8 cellular contexts compared by ENCODE assay signal in genomic region chr18:34866739-34867138, GRCh38.
A peak's percentile ranks its signal among the peaks of the same experiment; 100 is the strongest.
DNase-seq lines count a peak whose midpoint lies in the region; ATAC-seq, FAIRE-seq and TF ChIP-seq lines count a peak whose summit lies in the region.

No MANE protein-coding gene starts in this region.

- no peaks in the 10 kb centered on the region for H3K79me1 ChIP-seq in mesendoderm (ENCODE audit: low read length)

- H4K5ac ChIP-seq in mesendoderm (ENCODE audit: low read length) = no peak overlapping the region

- no peaks in the 10 kb centered on the region for H3K4me1 ChIP-seq in mesendoderm (ENCODE audit: control insufficient read depth, low read depth, low read length)

- H4K8ac ChIP-seq in mesendoderm (ENCODE audit: low read depth, low read length) = no peak overlapping the region

- H3K18ac ChIP-seq in mesendoderm (ENCODE audit: low read length) = no peak overlapping the region

- H3K27me3 ChIP-seq in mesendoderm (ENCODE audit: insufficient read depth, low read length, poor library complexity) = no peaks in the 10 kb centered on the region

- H3K27ac ChIP-seq in mesendoderm (ENCODE audit: low read depth, low read length) = no peak overlapping the region

- DNase-seq in D341Med (ENCODE audit: low spot score) = peak; percentile 55
- no peak for DNase-seq in HFF-Myc (ENCODE audit: extremely low read depth, low read depth)
- peak; percentile 33 for DNase-seq in astrocyte of the spinal cord (ENCODE audit: low read depth, low spot score)
- peak; percentile 28 for DNase-seq in mesendoderm
- DNase-seq in GM12891 (ENCODE audit: insufficient read length, low spot score) = no peak
- no peak for DNase-seq in hypothalamus (lab: John Stamatoyannopoulos, UW)

- TF ChIP-seq POLR2A in GM12891 (IDR thresholded peaks at IDR 0.05; ENCODE audit: low read depth, low read length) = no peak

- no peak overlapping the region for H3K23ac ChIP-seq in mesendoderm (ENCODE audit: low read length)

- H2BK5ac ChIP-seq in mesendoderm (ENCODE audit: low read length) = no peak overlapping the region

- H3K4me2 ChIP-seq in mesendoderm (ENCODE audit: low read length) = no peak overlapping the region

- no peak overlapping the region for H3K9ac ChIP-seq in mesendoderm (ENCODE audit: low read length)

- H3K36me3 ChIP-seq in mesendoderm (ENCODE audit: control insufficient read depth, insufficient read depth, low read length) = no peaks in the 10 kb centered on the region

- no peak overlapping the region for H3K56ac ChIP-seq in mesendoderm (ENCODE audit: low read length)

- TF ChIP-seq CTCF in HFF-Myc (IDR thresholded peaks at IDR 0.05; ENCODE audit: low read depth, low read length, missing control alignments) = peak; percentile 64
- TF ChIP-seq CTCF in astrocyte of the spinal cord (IDR thresholded peaks at IDR 0.05; ENCODE audit: low read depth, low read length) = peak; percentile 62

- H3K4ac ChIP-seq in mesendoderm (ENCODE audit: low read depth, low read length) = no peak overlapping the region

- no peak overlapping the region for H2AK5ac ChIP-seq in mesendoderm (ENCODE audit: low read length)

- in situ Hi-C loops in astrocyte of the spinal cord (cut with HindIII; ENCODE audit: low sequenced_read_pairs) = no loop called here

- no peak for FAIRE-seq in GM12891 (lab: Jason Lieb, UNC)

- no peaks in the 10 kb centered on the region for H3K79me2 ChIP-seq in mesendoderm (ENCODE audit: control insufficient read depth, insufficient read depth, low read length)

- no peak overlapping the region for H2BK120ac ChIP-seq in mesendoderm (ENCODE audit: low read depth, low read length)

- no peak for ATAC-seq in GM18868 (IDR thresholded peaks at IDR 0.05; ENCODE audit: unreplicated experiment)
- ATAC-seq in HG03139 (IDR thresholded peaks at IDR 0.05; ENCODE audit: unreplicated experiment) = no peak

- WGBS in mesendoderm (ENCODE audit: extremely low coverage, insufficient coverage, low lambda C conversion rate) = no CpG with 5 or more reads among the region's 4 CpGs

- no peak overlapping the region for H3K4me3 ChIP-seq in HFF-Myc (replicated peaks; ENCODE audit: low read depth, low read length)
- H3K4me3 ChIP-seq in astrocyte of the spinal cord (ENCODE audit: low read depth, low read length) = no peak overlapping the region
- H3K4me3 ChIP-seq in mesendoderm (ENCODE audit: low read length) = no peak overlapping the region

- H2BK15ac ChIP-seq in mesendoderm (replicated peaks; ENCODE audit: low read depth) = no peak overlapping the region

TF ChIP-seq in GM12891, 5 proteins besides CTCF, POLR2A, EP300 and RAD21:
- no peak for TF ChIP-seq POU2F2 (IDR thresholded peaks at IDR 0.05; ENCODE audit: low read depth, low read length)
- no peak for TF ChIP-seq TAF1 (IDR thresholded peaks at IDR 0.05; ENCODE audit: low read depth, low read length)
- no peak for TF ChIP-seq POLR2AphosphoS5 (IDR thresholded peaks at IDR 0.05; ENCODE audit: low read depth, low read length)
- TF ChIP-seq PAX5 (IDR thresholded peaks at IDR 0.05; ENCODE audit: insufficient read depth, low read length, severe bottlenecking) = no peak
- no peak for TF ChIP-seq SPI1 (IDR thresholded peaks at IDR 0.05; ENCODE audit: low read depth, low read length)

Comparison
In these comparisons a context has a peak if more than half of its experiments do, and no peak if none do; other contexts are left out.
1. DNase-seq: peak in D341Med (single experiment), astrocyte of the spinal cord (single experiment) and mesendoderm (single experiment); none in HFF-Myc (single experiment), GM12891 (single experiment) and hypothalamus (0 of 51).